ENCODE assay signal across 16 cellular contexts in the genomic region with DNA sequence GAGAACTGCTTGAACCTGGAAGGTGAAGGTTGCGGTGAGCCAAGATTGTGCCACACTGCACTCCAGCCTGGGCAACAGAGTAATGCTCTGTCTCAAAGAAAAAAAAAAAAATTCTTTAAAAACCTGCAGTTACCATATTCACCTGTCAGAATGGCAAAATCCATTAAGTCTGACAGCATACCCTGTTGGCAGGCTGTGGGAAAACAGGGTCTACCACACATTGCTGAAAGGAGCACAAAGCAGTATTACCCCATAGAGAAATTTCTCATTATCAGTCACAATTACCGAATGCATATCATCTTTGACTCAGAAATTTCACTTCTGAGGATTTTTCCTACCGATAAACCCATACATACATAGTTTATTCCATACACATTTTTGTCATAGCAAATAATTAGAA.
DNase-seq lines count a peak whose midpoint lies in the region; ATAC-seq and TF ChIP-seq lines count a peak whose summit lies in the region.
"Had no signal": no experiment of that assay in that cellular context is flagged by ENCODE, and none has a peak within 500 bp of the region (broad histone marks: within the 10 kb centered on the region; RNA-seq: fewer than 3 reads in every experiment).

No MANE protein-coding gene starts in this region.

- no peak overlapping the region for H3K27ac Mint-ChIP-seq in GM23338
- no peak overlapping the region for H3K27ac Mint-ChIP-seq in WTC11
- H3K27ac Mint-ChIP-seq: activated naive CD8-positive, alpha-beta T cell treated with anti-CD3 and anti-CD28 coated beads, Interleukin-2, amount 10 ng/mL, durations not matched to agents 7 days and 5 days had no signal

- H3K18ac ChIP-seq in neuronal stem cell (ENCODE audit: low read length): no peak overlapping the region

- ATAC-seq in GM23338 (peak; percentile 52; the same call in 2 of the 3 replicates), WTC11 (peak; percentile 53), GM19467 (IDR thresholded peaks at IDR 0.05; ENCODE audit: unreplicated experiment) (no peak), HG03354 (IDR thresholded peaks at IDR 0.05; ENCODE audit: poor library complexity, severe bottlenecking, unreplicated experiment) (no peak)

- no peaks in the 10 kb centered on the region; the same call in 1 of the 3 replicates for H3K9me3 Mint-ChIP-seq in GM23338
- peaks cover 7% of the 10 kb centered on the region for H3K9me3 Mint-ChIP-seq in WTC11
- H3K9me3 Mint-ChIP-seq: activated naive CD8-positive, alpha-beta T cell treated with anti-CD3 and anti-CD28 coated beads, Interleukin-2, amount 10 ng/mL, durations not matched to agents 7 days and 5 days; nephron had no signal

- POLR2A ChIA-PET in WTC11 (lab: Charles Lee): no interaction called here

- no peak overlapping the region for H3K4ac ChIP-seq in neuronal stem cell (ENCODE audit: low read length)

- no peak overlapping the region for H3K4me3 ChIP-seq in GM23338
- no peak overlapping the region for H3K4me3 ChIP-seq in neuronal stem cell (ENCODE audit: low read length in 2 of 2)

- H3F3A ChIP-seq in GM23338 (replicated peaks; ENCODE audit: low read depth): no peaks in the 10 kb centered on the region

- DNase-seq in activated CD4-positive, alpha-beta T cell treated with anti-CD3 and anti-CD28 coated beads for 48 hours: peak; percentile 49
- no peak for DNase-seq in activated CD4-positive, alpha-beta T cell treated with anti-CD3 and anti-CD28 coated beads, Interleukin-2, amount 50 U/mL, for 1 hour
- peak; percentile 30 for DNase-seq in GM23338 (ENCODE audit: low spot score)
- no peak for DNase-seq in WTC11 (ENCODE audit: low spot score)
- peak; percentile 22 for DNase-seq in iPS-NIHi7 (ENCODE audit: extremely low spot score)
- DNase-seq in neuronal stem cell (ENCODE audit: low spot score): no peak
- DNase-seq: activated CD4-positive, alpha-beta T cell treated with anti-CD3 and anti-CD28 coated beads, Interleukin-2, amount 50 U/mL, for 4 hours; activated naive CD8-positive, alpha-beta T cell treated with anti-CD3 and anti-CD28 coated beads, Interleukin-2, amount 10 ng/mL, durations not matched to agents 7 days and 5 days; effector memory CD4-positive, alpha-beta T cell; MV-4-11; NCI-H2107; retina; trophoblast cell had no signal

- TF ChIP-seq CTCF in GM23338 (conservative IDR thresholded peaks at IDR 0.05; ENCODE audit: low read depth in 2 of 2) (peak; percentile 22 to 40; a peak in 3 of 4 replicates), WTC11 (IDR thresholded peaks at IDR 0.05) (no peak)

- H3K27ac ChIP-seq in GM23338 (ENCODE audit: low read depth) (no peak overlapping the region), neuronal stem cell (replicated peaks; ENCODE audit: low read length) (no peak overlapping the region)

- no peaks in the 10 kb centered on the region for H3K79me2 ChIP-seq in GM23338 (replicated peaks; ENCODE audit: insufficient read depth)

- H3K9ac ChIP-seq in neuronal stem cell (ENCODE audit: low read depth, low read length, poor library complexity): no peak overlapping the region

- H3K4me3 Mint-ChIP-seq in GM23338: no peak overlapping the region
- H3K4me3 Mint-ChIP-seq in WTC11: no peak overlapping the region
- H3K4me3 Mint-ChIP-seq: activated naive CD8-positive, alpha-beta T cell treated with anti-CD3 and anti-CD28 coated beads, Interleukin-2, amount 10 ng/mL, durations not matched to agents 7 days and 5 days; nephron had no signal

- no peak overlapping the region for H2BK15ac ChIP-seq in neuronal stem cell (ENCODE audit: low read length)

- H2AK5ac ChIP-seq in neuronal stem cell (ENCODE audit: low read depth, low read length): no peak overlapping the region

- no peaks in the 10 kb centered on the region for H4K20me1 ChIP-seq in GM23338 (replicated peaks; ENCODE audit: insufficient read depth)

- H3K27me3 ChIP-seq in GM23338 (ENCODE audit: insufficient read depth) (no peaks in the 10 kb centered on the region), neuronal stem cell (ENCODE audit: control insufficient read depth in 3 of 3, insufficient read depth in 3 of 3, low read depth in 1 of 3, low read length in 3 of 3) (no peaks in the 10 kb centered on the region)

- H3K4me1 Mint-ChIP-seq in GM23338 (no peaks in the 10 kb centered on the region; the same call in 2 of the 3 replicates), WTC11 (peaks cover 4% of the 10 kb centered on the region; the same call in 1 of the 2 replicates)
- H3K4me1 Mint-ChIP-seq: nephron had no signal

- H3K27me3 Mint-ChIP-seq in GM23338 (ENCODE audit: insufficient read depth, low read depth, poor library complexity) (no peaks in the 10 kb centered on the region), WTC11 (ENCODE audit: low read depth) (no peaks in the 10 kb centered on the region; the same call in 1 of the 2 replicates)

- H4K91ac ChIP-seq in neuronal stem cell (ENCODE audit: low read depth, low read length, poor library complexity): no peak overlapping the region

- no peak overlapping the region for H3K4me2 ChIP-seq in GM23338
- no peak overlapping the region for H3K4me2 ChIP-seq in neuronal stem cell (ENCODE audit: insufficient read depth, low read length, poor library complexity, severe bottlenecking)

- no peak overlapping the region for H2BK5ac ChIP-seq in neuronal stem cell (ENCODE audit: low read length)

- no peak overlapping the region for H2AFZ ChIP-seq in GM23338
- H2AFZ ChIP-seq in neuronal stem cell (ENCODE audit: low read length): no peak overlapping the region

- no peak overlapping the region for H3K14ac ChIP-seq in neuronal stem cell (ENCODE audit: low read length)

- no peak overlapping the region for H2BK12ac ChIP-seq in neuronal stem cell (ENCODE audit: low read length)

- no peak overlapping the region for H2BK120ac ChIP-seq in neuronal stem cell (ENCODE audit: low read depth, low read length)

- no peak overlapping the region for H4K8ac ChIP-seq in neuronal stem cell (ENCODE audit: low read depth, low read length)

- no peaks in the 10 kb centered on the region for H3K79me1 ChIP-seq in neuronal stem cell (ENCODE audit: low read depth, low read length)

- H3K23ac ChIP-seq in neuronal stem cell (ENCODE audit: low read depth, low read length, poor library complexity): no peak overlapping the region

- H3K9me3 ChIP-seq in neuronal stem cell (replicated peaks in 1 of 2; ENCODE audit: control insufficient read depth in 2 of 2, insufficient read depth in 1 of 2, low read depth in 1 of 2, low read length in 2 of 2): no peaks in the 10 kb centered on the region

- WGBS in neuronal stem cell (ENCODE audit: extremely low coverage in 2 of 2, insufficient read length in 2 of 2, insufficient replicate concordance in 1 of 2), 2 donors: no CpG with 5 or more reads among the region's 3 CpGs

- no peaks in the 10 kb centered on the region for H3K9me2 ChIP-seq in GM23338 (ENCODE audit: insufficient read depth)

- H3K36me3 Mint-ChIP-seq in GM23338 (ENCODE audit: low read depth): no peaks in the 10 kb centered on the region
- no peaks in the 10 kb centered on the region for H3K36me3 Mint-ChIP-seq in WTC11

- H3K4me1 ChIP-seq in GM23338 (ENCODE audit: insufficient read depth): no peaks in the 10 kb centered on the region
- no peaks in the 10 kb centered on the region for H3K4me1 ChIP-seq in neuronal stem cell (ENCODE audit: control insufficient read depth in 2 of 2, insufficient read depth in 1 of 2, low read depth in 1 of 2, low read length in 2 of 2)

- CTCF ChIA-PET in WTC11 (lab: Charles Lee): no interaction called here

- H3K36me3 ChIP-seq in GM23338 (ENCODE audit: insufficient read depth) (no peaks in the 10 kb centered on the region), neuronal stem cell (replicated peaks in 1 of 2; ENCODE audit: control insufficient read depth in 2 of 2, insufficient read depth in 2 of 2, low read length in 2 of 2) (no peaks in the 10 kb centered on the region)

TF ChIP-seq in GM23338, 12 proteins besides CTCF, POLR2A, EP300 and RAD21 (continues in another document):
- no peak for TF ChIP-seq STAT1 (IDR thresholded peaks at IDR 0.05; ENCODE audit: unreplicated experiment)

TF ChIP-seq in WTC11, 78 proteins besides CTCF, POLR2A, EP300 and RAD21 (continues in another document):
- TF ChIP-seq, protein P1, sequence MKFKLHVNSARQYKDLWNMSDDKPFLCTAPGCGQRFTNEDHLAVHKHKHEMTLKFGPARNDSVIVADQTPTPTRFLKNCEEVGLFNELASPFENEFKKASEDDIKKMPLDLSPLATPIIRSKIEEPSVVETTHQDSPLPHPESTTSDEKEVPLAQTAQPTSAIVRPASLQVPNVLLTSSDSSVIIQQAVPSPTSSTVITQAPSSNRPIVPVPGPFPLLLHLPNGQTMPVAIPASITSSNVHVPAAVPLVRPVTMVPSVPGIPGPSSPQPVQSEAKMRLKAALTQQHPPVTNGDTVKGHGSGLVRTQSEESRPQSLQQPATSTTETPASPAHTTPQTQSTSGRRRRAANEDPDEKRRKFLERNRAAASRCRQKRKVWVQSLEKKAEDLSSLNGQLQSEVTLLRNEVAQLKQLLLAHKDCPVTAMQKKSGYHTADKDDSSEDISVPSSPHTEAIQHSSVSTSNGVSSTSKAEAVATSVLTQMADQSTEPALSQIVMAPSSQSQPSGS (CRISPR knock-in tag; IDR thresholded peaks at IDR 0.05; ENCODE audit: borderline replicate concordance, low read depth): no peak
- no peak for TF ChIP-seq EMX1 (CRISPR knock-in tag; IDR thresholded peaks at IDR 0.05)
- no peak for TF ChIP-seq RELA (CRISPR knock-in tag; IDR thresholded peaks at IDR 0.05; ENCODE audit: borderline replicate concordance)
- TF ChIP-seq ZNF121 (CRISPR knock-in tag; IDR thresholded peaks at IDR 0.05): no peak
- no peak for TF ChIP-seq GABPB1 (CRISPR knock-in tag; IDR thresholded peaks at IDR 0.05)
- TF ChIP-seq, protein P2, sequence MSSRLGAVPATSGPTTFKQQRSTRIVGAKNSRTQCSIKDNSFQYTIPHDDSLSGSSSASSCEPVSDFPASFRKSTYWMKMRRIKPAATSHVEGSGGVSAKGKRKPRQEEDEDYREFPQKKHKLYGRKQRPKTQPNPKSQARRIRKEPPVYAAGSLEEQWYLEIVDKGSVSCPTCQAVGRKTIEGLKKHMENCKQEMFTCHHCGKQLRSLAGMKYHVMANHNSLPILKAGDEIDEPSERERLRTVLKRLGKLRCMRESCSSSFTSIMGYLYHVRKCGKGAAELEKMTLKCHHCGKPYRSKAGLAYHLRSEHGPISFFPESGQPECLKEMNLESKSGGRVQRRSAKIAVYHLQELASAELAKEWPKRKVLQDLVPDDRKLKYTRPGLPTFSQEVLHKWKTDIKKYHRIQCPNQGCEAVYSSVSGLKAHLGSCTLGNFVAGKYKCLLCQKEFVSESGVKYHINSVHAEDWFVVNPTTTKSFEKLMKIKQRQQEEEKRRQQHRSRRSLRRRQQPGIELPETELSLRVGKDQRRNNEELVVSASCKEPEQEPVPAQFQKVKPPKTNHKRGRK (CRISPR knock-in tag; IDR thresholded peaks at IDR 0.05; ENCODE audit: borderline replicate concordance): no peak

Comparison
In these comparisons a context has a peak if more than half of its experiments do, and no peak if none do; other contexts are left out.
1. DNase-seq: peak in activated CD4-positive, alpha-beta T cell treated with anti-CD3 and anti-CD28 coated beads for 48 hours (single experiment), GM23338 (single experiment) and iPS-NIHi7 (single experiment); none in activated CD4-positive, alpha-beta T cell treated with anti-CD3 and anti-CD28 coated beads, Interleukin-2, amount 50 U/mL, for 1 hour (single experiment), WTC11 (single experiment) and neuronal stem cell (single experiment).
2. ATAC-seq: peak in GM23338 (single experiment) and WTC11 (single experiment); none in GM19467 (single experiment) and HG03354 (single experiment).